1 cellular context compared by ENCODE assay signal in genomic region chr22:20940904-20941385, GRCh38.
TF ChIP-seq lines count a peak whose summit lies in the region.

No MANE protein-coding gene starts in this region.

TF ChIP-seq in K562, 482 proteins besides CTCF, POLR2A, EP300 and RAD21 (continues in another document):
- TF ChIP-seq RCOR1 (IDR thresholded peaks at IDR 0.05; ENCODE audit: borderline replicate concordance in 1 of 2, low read depth in 2 of 2, low read length in 2 of 2) = no peak
- no peak for TF ChIP-seq NONO (IDR thresholded peaks at IDR 0.05; ENCODE audit: low read depth in 2 of 2, low read length in 1 of 2)
- no peak for TF ChIP-seq PREB (CRISPR knock-in tag; IDR thresholded peaks at IDR 0.05)
- no peak for TF ChIP-seq ZNF655 (CRISPR knock-in tag; IDR thresholded peaks at IDR 0.05)
- TF ChIP-seq ARID4B (CRISPR knock-in tag; IDR thresholded peaks at IDR 0.05) = no peak
- TF ChIP-seq HOMEZ (CRISPR knock-in tag; IDR thresholded peaks at IDR 0.05) = no peak
- TF ChIP-seq CBFA2T2 (conservative IDR thresholded peaks at IDR 0.05) = no peak
- no peak for TF ChIP-seq ZNF449 (CRISPR knock-in tag; IDR thresholded peaks at IDR 0.05)
- no peak for TF ChIP-seq POLR2H (tag; IDR thresholded peaks at IDR 0.05; ENCODE audit: low read depth)
- no peak for TF ChIP-seq MAFG (tag; conservative IDR thresholded peaks at IDR 0.05)
- no peak for TF ChIP-seq NR1H2 (CRISPR knock-in tag; IDR thresholded peaks at IDR 0.05)
- TF ChIP-seq HEY1 (CRISPR knock-in tag; IDR thresholded peaks at IDR 0.05; ENCODE audit: borderline replicate concordance) = no peak
- TF ChIP-seq ZNF217 (CRISPR knock-in tag; IDR thresholded peaks at IDR 0.05) = no peak
- TF ChIP-seq POLR3A (IDR thresholded peaks at IDR 0.05; ENCODE audit: borderline replicate concordance, extremely low read depth, insufficient read depth, insufficient read length) = no peak
- TF ChIP-seq ZNF282 (CRISPR knock-in tag; IDR thresholded peaks at IDR 0.05) = no peak
- TF ChIP-seq BRF2 (IDR thresholded peaks at IDR 0.05; ENCODE audit: borderline replicate concordance, insufficient read depth, insufficient read length) = no peak
- TF ChIP-seq ZBTB17 (CRISPR knock-in tag; IDR thresholded peaks at IDR 0.05) = no peak
- no peak for TF ChIP-seq TAF7 (tag; IDR thresholded peaks at IDR 0.05)
- no peak for TF ChIP-seq U2AF1 (optimal IDR thresholded peaks at IDR 0.05; ENCODE audit: low read depth, low read length)
- no peak for TF ChIP-seq SMARCB1 (IDR thresholded peaks at IDR 0.05; ENCODE audit: insufficient read length, low read depth)
- TF ChIP-seq COPS2 (conservative IDR thresholded peaks at IDR 0.05) = no peak
- 0 out of 2 replicates have a peak, but pooled peaks have one; percentile 33 for TF ChIP-seq ZNF133 (CRISPR knock-in tag; IDR thresholded peaks at IDR 0.05)
- TF ChIP-seq THAP12 (CRISPR knock-in tag; IDR thresholded peaks at IDR 0.05) = no peak
- no peak for TF ChIP-seq JUNB (CRISPR knock-in tag; conservative IDR thresholded peaks at IDR 0.05)
- TF ChIP-seq ZNF175 (CRISPR knock-in tag; IDR thresholded peaks at IDR 0.05; ENCODE audit: low read depth) = 0 out of 2 replicates have a peak, but pooled peaks have one; percentile 7
- TF ChIP-seq KDM5B (IDR thresholded peaks at IDR 0.05; ENCODE audit: insufficient replicate concordance, low read depth, low read length) = no peak
- TF ChIP-seq HDAC3 (IDR thresholded peaks at IDR 0.05; ENCODE audit: borderline replicate concordance, partially characterized antibody) = no peak
- TF ChIP-seq MECOM (CRISPR knock-in tag; IDR thresholded peaks at IDR 0.05) = no peak
- no peak for TF ChIP-seq PKNOX1 (IDR thresholded peaks at IDR 0.05)
- no peak for TF ChIP-seq GATAD2B (IDR thresholded peaks at IDR 0.05; ENCODE audit: borderline replicate concordance)
- TF ChIP-seq ZNF212 (CRISPR knock-in tag; IDR thresholded peaks at IDR 0.05) = peak; percentile 72; the same call in 1 of the 2 replicates
- no peak for TF ChIP-seq KLF1 (tag; IDR thresholded peaks at IDR 0.05)
- 0 out of 2 replicates have a peak, but pooled peaks have one; percentile 39 for TF ChIP-seq ZNF707 (CRISPR knock-in tag; conservative IDR thresholded peaks at IDR 0.05)
- 0 out of 2 replicates have a peak, but pooled peaks have one; percentile 51 for TF ChIP-seq NR3C1 (CRISPR knock-in tag; IDR thresholded peaks at IDR 0.05)
- no peak for TF ChIP-seq ZC3H11A (IDR thresholded peaks at IDR 0.05; ENCODE audit: low read depth, low read length)
- TF ChIP-seq RBM15 (IDR thresholded peaks at IDR 0.05; ENCODE audit: insufficient read depth, low read length) = no peak
- 0 out of 2 replicates have a peak, but pooled peaks have one; percentile 32 for TF ChIP-seq ZNF695 (CRISPR knock-in tag; IDR thresholded peaks at IDR 0.05)
- TF ChIP-seq ETV6 (IDR thresholded peaks at IDR 0.05; ENCODE audit: borderline replicate concordance in 1 of 2, low read depth in 2 of 2, low read length in 1 of 2) = no peak
- TF ChIP-seq ETV6 (CRISPR knock-in tag; IDR thresholded peaks at IDR 0.05; ENCODE audit: borderline replicate concordance) = no peak
- TF ChIP-seq CREM (IDR thresholded peaks at IDR 0.05; ENCODE audit: low read depth) = no peak
- TF ChIP-seq ZKSCAN1 (IDR thresholded peaks at IDR 0.05; ENCODE audit: low read depth, low read length) = no peak
- TF ChIP-seq HNRNPL (IDR thresholded peaks at IDR 0.05; ENCODE audit: low read depth, low read length) = no peak
- no peak for TF ChIP-seq SNRNP70 (optimal IDR thresholded peaks at IDR 0.05; ENCODE audit: low read depth, low read length)
- TF ChIP-seq RNF219 (CRISPR knock-in tag; IDR thresholded peaks at IDR 0.05) = no peak
- no peak for TF ChIP-seq RBM17 (IDR thresholded peaks at IDR 0.05; ENCODE audit: borderline replicate concordance, low read depth, low read length)
- TF ChIP-seq NCOA6 (IDR thresholded peaks at IDR 0.05) = no peak
- no peak for TF ChIP-seq TSC22D4 (tag; IDR thresholded peaks at IDR 0.05)
- TF ChIP-seq YBX1 (IDR thresholded peaks at IDR 0.05) = no peak
- 0 out of 2 replicates have a peak, but pooled peaks have one; percentile 26 for TF ChIP-seq PHB (CRISPR knock-in tag; IDR thresholded peaks at IDR 0.05)
- 0 out of 2 replicates have a peak, but pooled peaks have one; percentile 13 for TF ChIP-seq HMG20A (CRISPR knock-in tag; conservative IDR thresholded peaks at IDR 0.05)
- TF ChIP-seq ZNF3 (CRISPR knock-in tag; IDR thresholded peaks at IDR 0.05) = no peak
- 0 out of 4 replicates have a peak, but pooled peaks of 1 of the 2 experiments have one; percentile 23 for TF ChIP-seq MAZ (CRISPR knock-in tag; conservative IDR thresholded peaks at IDR 0.05 in 1 of 2, IDR thresholded peaks at IDR 0.05 in 1 of 2)
- no peak for TF ChIP-seq EHMT2 (IDR thresholded peaks at IDR 0.05)
- TF ChIP-seq GABPA (tag; conservative IDR thresholded peaks at IDR 0.05; ENCODE audit: low read depth) = no peak
- TF ChIP-seq KLF6 (CRISPR knock-in tag; IDR thresholded peaks at IDR 0.05; ENCODE audit: borderline replicate concordance) = no peak
- no peak for TF ChIP-seq ZNF445 (CRISPR knock-in tag; IDR thresholded peaks at IDR 0.05; ENCODE audit: low read depth)
